In the genomic region with DNA sequence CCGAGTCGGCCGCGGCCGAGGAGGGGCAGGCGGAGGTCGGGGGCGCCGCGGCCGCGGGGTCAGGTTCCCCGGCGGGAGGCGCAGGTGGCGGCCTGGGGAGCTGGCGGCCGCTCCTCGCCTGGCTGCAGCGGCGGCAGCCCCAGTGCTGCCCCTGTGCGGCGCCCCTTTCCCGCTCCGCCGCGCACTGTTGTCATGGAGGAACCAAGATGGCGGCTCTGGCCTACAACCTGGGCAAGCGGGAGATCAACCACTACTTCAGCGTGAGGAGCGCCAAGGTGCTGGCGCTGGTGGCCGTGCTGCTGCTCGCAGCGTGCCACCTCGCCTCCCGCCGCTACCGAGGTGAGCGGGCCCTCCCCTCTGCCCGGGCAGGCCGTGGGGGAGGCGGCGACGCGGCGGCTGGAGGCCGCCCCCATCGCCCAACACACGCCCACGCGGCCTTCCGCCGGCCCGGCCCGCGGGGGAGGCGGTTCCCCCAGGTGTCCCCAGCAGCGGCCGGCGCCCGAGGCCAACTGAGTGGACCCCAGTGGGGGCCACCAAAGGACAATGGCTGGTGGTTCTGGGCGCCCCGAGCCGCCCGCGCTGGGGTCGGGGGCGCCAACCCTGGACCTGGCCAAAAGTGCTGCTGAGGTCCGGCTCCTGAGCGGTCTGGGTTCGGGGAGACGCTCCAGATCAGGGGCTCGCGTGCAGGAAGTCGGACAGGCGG, we compare ENCODE assay signal across 7 cellular contexts. TPM values are rescaled to one million over a fixed set of nuclear protein-coding genes. Genes with fewer than 3 reads are reported as not detected.
DNase-seq lines count a peak whose midpoint lies in the region; ATAC-seq and TF ChIP-seq lines count a peak whose summit lies in the region.

No MANE protein-coding gene starts in this region.

- peak; percentile 68 for DNase-seq in NCI-H1105 treated with DMSO at 0.1 percent for 48 hours (lab: John Stamatoyannopoulos, UW)
- DNase-seq in T-helper 2 cell treated with Interferon-gamma antibody and Interleukin-4, amounts not matched to agents 5 μg/mL and 100 μg/mL, for 36 hours (ENCODE audit: low spot score) = peak; percentile 63
- DNase-seq in astrocyte of the cerebellum (ENCODE audit: low read depth) = peak; percentile 24
- peak in 49 of 51 donors; percentile 6 to 87 (median 65) for DNase-seq in hypothalamus (lab: John Stamatoyannopoulos, UW)
- DNase-seq in sciatic nerve (ENCODE audit: low spot score) = peak; percentile 80

- intact Hi-C loops in sciatic nerve (cut with DNase I) = no loop called here

- peak overlapping the region; percentile 80 for H3K4me3 ChIP-seq in astrocyte of the cerebellum (ENCODE audit: low read depth, low read length)

- peak overlapping the region; percentile 82 for H3K4me3 Mint-ChIP-seq in T-helper 2 cell treated with Interferon-gamma antibody and Interleukin-4, amounts not matched to agents 5 μg/mL and 100 μg/mL, for 36 hours

- peak overlapping the region; percentile 85 for H3K27ac Mint-ChIP-seq in T-helper 2 cell treated with Interferon-gamma antibody and Interleukin-4, amounts not matched to agents 5 μg/mL and 100 μg/mL, for 36 hours

- peaks cover 3% of the 10 kb centered on the region for H3K9me3 Mint-ChIP-seq in T-helper 2 cell treated with Interferon-gamma antibody and Interleukin-4, amounts not matched to agents 5 μg/mL and 100 μg/mL, for 36 hours

- no peaks in the 10 kb centered on the region for H3K27me3 Mint-ChIP-seq in T-helper 2 cell treated with Interferon-gamma antibody and Interleukin-4, amounts not matched to agents 5 μg/mL and 100 μg/mL, for 36 hours (ENCODE audit: low read depth)

- in situ Hi-C loops in astrocyte of the cerebellum (cut with HindIII; ENCODE audit: low sequenced_read_pairs) = no loop called here

- H3K36me3 Mint-ChIP-seq in T-helper 2 cell treated with Interferon-gamma antibody and Interleukin-4, amounts not matched to agents 5 μg/mL and 100 μg/mL, for 36 hours (ENCODE audit: low read depth) = peaks cover 5% of the 10 kb centered on the region

- peak; percentile 26 for TF ChIP-seq CTCF in astrocyte of the cerebellum (IDR thresholded peaks at IDR 0.05; ENCODE audit: low read depth, low read length, missing control alignments)

- ATAC-seq in GM18498 (IDR thresholded peaks at IDR 0.05; ENCODE audit: unreplicated experiment) (peak; percentile 79), HG02763 (IDR thresholded peaks at IDR 0.05; ENCODE audit: unreplicated experiment) (peak; percentile 73), sciatic nerve (peak; percentile 85)

- H3K4me1 Mint-ChIP-seq in T-helper 2 cell treated with Interferon-gamma antibody and Interleukin-4, amounts not matched to agents 5 μg/mL and 100 μg/mL, for 36 hours (ENCODE audit: low read depth) = peaks cover 36% of the 10 kb centered on the region

RNA-seq across cellular contexts. Expression of a gene that starts 0.4 kb away (rescaled TPM):
- total RNA-seq in sciatic nerve = 37.1 TPM

Comparison
In these comparisons a context has a peak if more than half of its experiments do, and no peak if none do; other contexts are left out.
1. Peak in every context shown above with its lines: DNase-seq, ATAC-seq and H3K4me3 ChIP-seq.
2. DNase-seq: peak in every context shown above with its lines; median percentile 80 in sciatic nerve; 68 in NCI-H1105 treated with DMSO at 0.1 percent for 48 hours; 65 in hypothalamus; 63 in T-helper 2 cell treated with Interferon-gamma antibody and Interleukin-4, amounts not matched to agents 5 μg/mL and 100 μg/mL, for 36 hours; 24 in astrocyte of the cerebellum.